In the genomic region with DNA sequence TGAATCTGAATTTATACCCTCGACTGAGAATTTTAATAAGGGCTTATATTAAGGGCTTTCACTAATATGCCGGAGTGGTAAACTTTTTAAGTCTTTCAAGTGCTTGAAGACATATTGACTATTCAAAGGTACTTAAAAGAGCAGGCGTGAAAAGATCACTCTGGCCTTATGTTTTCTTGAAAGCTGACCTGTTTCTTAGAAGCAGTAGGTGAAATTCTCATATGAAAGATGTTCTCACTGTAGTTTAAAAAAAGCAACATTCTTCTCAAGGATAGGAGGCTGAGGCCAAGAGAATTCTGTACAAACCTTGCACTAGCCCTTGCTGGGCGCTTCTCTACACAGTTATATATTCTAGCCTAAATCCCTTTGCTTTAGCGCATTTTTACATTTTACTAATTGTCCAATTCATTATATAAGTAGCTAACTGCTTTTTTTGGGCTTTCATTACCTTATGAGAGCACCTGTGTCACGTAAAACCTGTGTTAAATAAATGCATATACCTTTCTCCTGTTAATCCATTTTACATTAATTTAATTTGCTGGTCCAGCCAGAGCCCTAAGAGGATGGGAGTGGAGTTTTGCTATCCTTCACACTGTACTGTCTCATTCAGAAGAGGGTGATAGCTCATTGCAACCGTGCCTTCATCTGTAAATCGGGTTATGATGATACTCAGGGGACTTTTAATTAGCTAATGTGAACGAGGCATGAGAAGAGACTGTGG, we compare ENCODE assay signal across 8 cellular contexts. TPM values are rescaled to one million over a fixed set of nuclear protein-coding genes. Genes with fewer than 3 reads are reported as not detected.
DNase-seq lines count a peak whose midpoint lies in the region; ATAC-seq and TF ChIP-seq lines count a peak whose summit lies in the region.

No MANE protein-coding gene starts in this region.

- no peak overlapping the region for H2AK5ac ChIP-seq in neuronal stem cell (ENCODE audit: low read depth, low read length)

- peaks cover 45% of the 10 kb centered on the region for H3K4me1 ChIP-seq in ectodermal cell (ENCODE audit: control insufficient read depth, insufficient read depth, low read length)
- peaks cover 12 to 36% of the 10 kb centered on the region in 2 donors for H3K4me1 ChIP-seq in neuronal stem cell (ENCODE audit: control insufficient read depth in 2 of 2, insufficient read depth in 1 of 2, low read depth in 1 of 2, low read length in 2 of 2)

- H3K18ac ChIP-seq in neuronal stem cell (ENCODE audit: low read length), result no peak overlapping the region

- TF ChIP-seq CTCF in CD14-positive monocyte (IDR thresholded peaks at IDR 0.05), result no peak

- no peak overlapping the region for H2BK5ac ChIP-seq in neuronal stem cell (ENCODE audit: low read length)

- H3K36me3 ChIP-seq in ectodermal cell (ENCODE audit: control insufficient read depth, insufficient read depth, low read length) (no peaks in the 10 kb centered on the region), neuronal stem cell (replicated peaks in 1 of 2; ENCODE audit: control insufficient read depth in 2 of 2, insufficient read depth in 2 of 2, low read length in 2 of 2) (no peaks in the 10 kb centered on the region)

- no peak for ATAC-seq in GM21786 (IDR thresholded peaks at IDR 0.05; ENCODE audit: unreplicated experiment)
- ATAC-seq in HG03439 (IDR thresholded peaks at IDR 0.05; ENCODE audit: unreplicated experiment), result no peak
- ATAC-seq in GM19023 (IDR thresholded peaks at IDR 0.05; ENCODE audit: unreplicated experiment), result no peak

- peaks cover 0 to 2% (median 0%) of the 10 kb centered on the region in 7 donors for H3K9me3 Mint-ChIP-seq in CD14-positive monocyte

- H3K27ac Mint-ChIP-seq in CD14-positive monocyte, result peak overlapping the region; percentile 93 to 98 (median 95)

- H3K23ac ChIP-seq in neuronal stem cell (ENCODE audit: low read depth, low read length, poor library complexity), result no peak overlapping the region

- H4K8ac ChIP-seq in neuronal stem cell (ENCODE audit: low read depth, low read length), result no peak overlapping the region

- no peak overlapping the region for H4K91ac ChIP-seq in neuronal stem cell (ENCODE audit: low read depth, low read length, poor library complexity)

- H3K36me3 Mint-ChIP-seq in CD14-positive monocyte, result no peaks in the 10 kb centered on the region

- peak overlapping the region; percentile 72 for H3K27ac ChIP-seq in ectodermal cell (ENCODE audit: insufficient read depth, low read depth, low read length, poor library complexity, severe bottlenecking)
- H3K27ac ChIP-seq in neuronal stem cell (replicated peaks; ENCODE audit: low read length), result peak overlapping the region; percentile 80

- no peak overlapping the region for H2BK120ac ChIP-seq in neuronal stem cell (ENCODE audit: low read depth, low read length)

- H3K14ac ChIP-seq in neuronal stem cell (ENCODE audit: low read length), result no peak overlapping the region

- peaks cover 36% of the 10 kb centered on the region for H3K4me1 Mint-ChIP-seq in CD14-positive monocyte

- peak overlapping the region; percentile 12 for H2AFZ ChIP-seq in neuronal stem cell (ENCODE audit: low read length)

- H3K4me2 ChIP-seq in neuronal stem cell (ENCODE audit: insufficient read depth, low read length, poor library complexity, severe bottlenecking), result no peak overlapping the region

- H3K4me3 Mint-ChIP-seq in CD14-positive monocyte, result peak overlapping the region; percentile 98

- H3K9ac ChIP-seq in neuronal stem cell (ENCODE audit: low read depth, low read length, poor library complexity), result no peak overlapping the region

- WGBS in ectodermal cell, 2 experiments, result 58 to 61% methylated on average over 8 of the region's 9 CpGs
- no CpG with 5 or more reads among the region's 9 CpGs for WGBS in neuronal stem cell (ENCODE audit: extremely low coverage in 2 of 2, insufficient read length in 2 of 2, insufficient replicate concordance in 1 of 2), 2 donors

- H3K79me1 ChIP-seq in neuronal stem cell (ENCODE audit: low read depth, low read length), result no peaks in the 10 kb centered on the region

- no peak overlapping the region for H2BK15ac ChIP-seq in neuronal stem cell (ENCODE audit: low read length)

- H3K9me3 ChIP-seq in ectodermal cell (ENCODE audit: control insufficient read depth, low read length) (no peaks in the 10 kb centered on the region), neuronal stem cell (replicated peaks in 1 of 2; ENCODE audit: control insufficient read depth in 2 of 2, insufficient read depth in 1 of 2, low read depth in 1 of 2, low read length in 2 of 2) (no peaks in the 10 kb centered on the region)

- DNase-seq in CD14-positive monocyte (ENCODE audit: low spot score) (no peak), NCI-H82 (lab: John Stamatoyannopoulos, UW) (peak; percentile 96), neuronal stem cell (ENCODE audit: low spot score) (no peak), AG08396 (ENCODE audit: low spot score) (no peak)

- no peaks in the 10 kb centered on the region for H3K27me3 ChIP-seq in ectodermal cell (ENCODE audit: control insufficient read depth, insufficient read depth, low read length, poor library complexity, severe bottlenecking)
- H3K27me3 ChIP-seq in neuronal stem cell (ENCODE audit: control insufficient read depth in 3 of 3, insufficient read depth in 3 of 3, low read depth in 1 of 3, low read length in 3 of 3), result no peaks in the 10 kb centered on the region

- peaks cover 0 to 4% (median 0%) of the 10 kb centered on the region in 3 donors for H3K27me3 Mint-ChIP-seq in CD14-positive monocyte (ENCODE audit: low read depth in 3 of 3)

- H3K4me3 ChIP-seq in ectodermal cell (ENCODE audit: insufficient read depth, low read depth, low read length) (peak overlapping the region; percentile 64), neuronal stem cell (ENCODE audit: low read length in 2 of 2) (peak overlapping the region in 1 of 2 donors; percentile 60)

- intact Hi-C loops in CD14-positive monocyte (cut with micrococcal nuclease), result loop anchor here in 1 of 2 donors (10.0 kb wide), 2 partner anchors 63 to 1107 kb away; a partner anchor contains a TSS

- no peak overlapping the region for H3K4ac ChIP-seq in neuronal stem cell (ENCODE audit: low read length)

- no peak overlapping the region for H2BK12ac ChIP-seq in neuronal stem cell (ENCODE audit: low read length)

RNA-seq across cellular contexts. Expression of a gene that starts 59.6 kb away (rescaled TPM):
- 10 to 100 TPM; 14.1 to 16.1 TPM for polyA plus RNA-seq in CD14-positive monocyte
- 0.78 TPM for polyA plus RNA-seq in ectodermal cell (2013, experiment 1 of 4)
- polyA plus RNA-seq in ectodermal cell (2013, experiment 2 of 4), result 0.92 TPM
- 0.85 TPM for polyA plus RNA-seq in ectodermal cell (2013, experiment 3 of 4)
- 0.93 TPM for polyA plus RNA-seq in ectodermal cell (2013, experiment 4 of 4)
- polyA plus RNA-seq in neuronal stem cell (2013, experiment 1 of 2), result 0.54 TPM
- polyA plus RNA-seq in neuronal stem cell (2013, experiment 2 of 2), result 0.35 TPM
